18 cellular contexts compared by ENCODE assay signal in the genomic region with DNA sequence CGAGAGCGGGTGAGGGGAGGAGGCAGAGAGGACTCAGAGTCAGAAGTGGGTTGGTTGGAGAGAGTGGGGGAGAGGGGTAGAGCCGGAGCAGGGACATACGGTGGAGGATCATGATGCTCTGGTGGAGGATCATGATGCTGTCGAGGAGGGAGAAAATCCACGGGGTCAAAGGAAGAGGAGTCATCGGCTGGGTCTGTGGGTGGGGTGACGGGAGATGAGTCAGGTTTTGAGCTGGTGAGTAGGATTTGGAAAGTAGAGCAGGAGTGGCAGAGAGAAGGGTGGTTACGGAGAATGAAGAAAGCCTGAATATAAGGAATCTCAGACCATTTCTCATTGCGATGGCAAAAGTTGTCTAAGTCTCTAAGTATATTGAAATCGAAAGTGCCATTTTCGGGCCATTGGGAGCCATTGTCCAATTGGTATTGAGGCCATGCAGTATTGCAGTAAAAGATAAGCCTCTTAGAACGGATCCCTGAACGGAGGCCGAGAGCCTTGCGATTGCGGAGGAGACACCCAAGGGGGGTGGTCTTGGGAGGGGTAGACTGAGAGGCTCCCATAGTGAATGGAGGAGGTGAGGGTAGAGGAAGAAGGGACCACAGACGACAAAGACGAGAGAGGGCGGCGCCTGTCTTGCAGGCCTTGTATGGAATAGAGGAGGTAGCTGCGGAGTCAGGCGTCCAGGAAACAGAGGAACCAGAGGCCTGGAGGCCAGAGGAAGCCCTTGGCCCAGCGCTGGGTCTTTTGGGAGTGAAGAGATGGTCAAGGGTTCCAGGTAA. TPM values are rescaled to one million over a fixed set of nuclear protein-coding genes. Genes with fewer than 3 reads are reported as not detected.
DNase-seq lines count a peak whose midpoint lies in the region; FAIRE-seq and TF ChIP-seq lines count a peak whose summit lies in the region.
"Had no signal": no experiment of that assay in that cellular context is flagged by ENCODE, and none has a peak within 500 bp of the region (broad histone marks: within the 10 kb centered on the region; RNA-seq: fewer than 3 reads in every experiment).

No MANE protein-coding gene starts in this region.

- H3K27ac ChIP-seq in breast epithelium, result no peak overlapping the region
- H3K27ac ChIP-seq in kidney (ENCODE audit: low read depth in 2 of 2, low read length in 2 of 2), result peak overlapping the region in 1 of 2 donors; percentile 69
- no peak overlapping the region for H3K27ac ChIP-seq in sigmoid colon
- H3K27ac ChIP-seq: BLaER1 had no signal

- BruUV-seq in MCF 10A (replicated peaks; lab: Mats Ljungman, UMichigan), result no TSS peak

- no peak overlapping the region for H3K4me3 Mint-ChIP-seq in MCF 10A (ENCODE audit: unreplicated experiment)
- H3K4me3 Mint-ChIP-seq: CD8-positive, alpha-beta memory T cell; IgD-negative memory B cell had no signal

- intact Hi-C loops in MCF 10A (cut with micrococcal nuclease), result no loop called here
- intact Hi-C loops in breast epithelium (cut with DNase I; ENCODE audit: low total_unique reads), result no loop called here
- intact Hi-C loops in kidney (cut with DNase I), result no loop called here
- intact Hi-C loops in sigmoid colon (cut with DNase I), result no loop called here

- H3K9ac ChIP-seq in kidney (ENCODE audit: low read length in 2 of 2), result no peak overlapping the region
- H3K9ac ChIP-seq: BLaER1 had no signal

- peaks cover 7% of the 10 kb centered on the region for H3K9me3 Mint-ChIP-seq in MCF 10A (ENCODE audit: unreplicated experiment)
- H3K9me3 Mint-ChIP-seq: CD8-positive, alpha-beta memory T cell; IgD-negative memory B cell had no signal

- 94 to 96% methylated on average over 24 of the region's 24 CpGs for WGBS in sigmoid colon, 2 donors

- H3K4me3 ChIP-seq in breast epithelium (no peak overlapping the region), kidney (ENCODE audit: low read length in 2 of 2) (no peak overlapping the region), sigmoid colon (no peak overlapping the region)
- H3K4me3 ChIP-seq: BLaER1 had no signal

- H3K4me1 ChIP-seq in breast epithelium, result no peaks in the 10 kb centered on the region
- H3K4me1 ChIP-seq in kidney (ENCODE audit: control insufficient read depth in 1 of 2, insufficient read depth in 1 of 2, low read depth in 1 of 2, low read length in 2 of 2), result peaks cover 0 to 2% of the 10 kb centered on the region in 2 donors
- H3K4me1 ChIP-seq in sigmoid colon, result no peaks in the 10 kb centered on the region

- H3K9me3 ChIP-seq in breast epithelium (peaks cover 0 to 3% of the 10 kb centered on the region in 2 donors), kidney (ENCODE audit: control insufficient read depth in 1 of 2, low read length in 2 of 2) (no peaks in the 10 kb centered on the region), sigmoid colon (no peaks in the 10 kb centered on the region)

- no peak for FAIRE-seq in kidney (lab: Jason Lieb, UNC)
- FAIRE-seq: GM12892 had no signal

- peaks cover 7% of the 10 kb centered on the region for H3K4me1 Mint-ChIP-seq in MCF 10A (ENCODE audit: insufficient read depth, unreplicated experiment)
- H3K4me1 Mint-ChIP-seq: CD8-positive, alpha-beta memory T cell; IgD-negative memory B cell had no signal

- H3K27ac Mint-ChIP-seq in MCF 10A (ENCODE audit: low read depth, unreplicated experiment), result no peak overlapping the region
- H3K27ac Mint-ChIP-seq: CD8-positive, alpha-beta memory T cell; IgD-negative memory B cell had no signal

- no peak for TF ChIP-seq CTCF in MCF 10A (IDR thresholded peaks at IDR 0.05; ENCODE audit: unreplicated experiment)
- no peak for TF ChIP-seq CTCF in breast epithelium (IDR thresholded peaks at IDR 0.05)
- TF ChIP-seq CTCF in kidney (IDR thresholded peaks at IDR 0.05; ENCODE audit: borderline replicate concordance, extremely low read depth, insufficient read depth), result no peak
- TF ChIP-seq CTCF in sigmoid colon (IDR thresholded peaks at IDR 0.05), result no peak

- CTCF ChIA-PET in MCF 10A (lab: Yijun Ruan, JAX), result interaction anchor here (0.6 to 2.1 kb wide), 3 partner anchors 12 to 61 kb away, joined by 3 to 6 read pairs (median 3); no protein-coding TSS in a partner anchor

- POLR2A ChIA-PET in MCF 10A (lab: Yijun Ruan, JAX), result no interaction called here

- no peaks in the 10 kb centered on the region for H3K36me3 Mint-ChIP-seq in MCF 10A (ENCODE audit: insufficient read depth, unreplicated experiment)
- H3K36me3 Mint-ChIP-seq: CD8-positive, alpha-beta memory T cell; IgD-negative memory B cell had no signal

- TF ChIP-seq POLR2A in breast epithelium (IDR thresholded peaks at IDR 0.05) (no peak), sigmoid colon (IDR thresholded peaks at IDR 0.05) (no peak)

- no peaks in the 10 kb centered on the region for H3K27me3 ChIP-seq in breast epithelium
- no peaks in the 10 kb centered on the region for H3K27me3 ChIP-seq in sigmoid colon
- H3K27me3 ChIP-seq: BLaER1 had no signal

- TF ChIP-seq EP300 in sigmoid colon (IDR thresholded peaks at IDR 0.05), result no peak

- DNase-seq in MCF 10A (ENCODE audit: unreplicated experiment), result peak; percentile 21
- DNase-seq in breast epithelium (ENCODE audit: low spot score in 2 of 2), result no peak
- DNase-seq in RKO (ENCODE audit: low spot score), result peak; percentile 11
- DNase-seq in kidney, result peak; percentile 54
- DNase-seq in COR-L47 (lab: John Stamatoyannopoulos, UW), result no peak
- no peak for DNase-seq in sigmoid colon
- no peak for DNase-seq in activated naive CD4-positive, alpha-beta T cell treated with Interleukin-2 at 50 U/mL for 16 hours
- DNase-seq in NCI-H1417 (lab: John Stamatoyannopoulos, UW), result no peak
- DNase-seq: 8988T; CD8-positive, alpha-beta memory T cell; DND-41; GOT3; NCI-H1436 treated with DMSO at 0.1 percent for 48 hours; NCI-H2081 treated with DMSO at 0.1 percent for 48 hours; NCI-H510A treated with DMSO at 0.1 percent for 48 hours had no signal

- no peaks in the 10 kb centered on the region for H3K27me3 Mint-ChIP-seq in MCF 10A (ENCODE audit: insufficient read depth, unreplicated experiment)
- H3K27me3 Mint-ChIP-seq: IgD-negative memory B cell had no signal

- no peaks in the 10 kb centered on the region for H3K36me3 ChIP-seq in breast epithelium
- no peaks in the 10 kb centered on the region for H3K36me3 ChIP-seq in kidney (ENCODE audit: control insufficient read depth in 1 of 2, insufficient read depth in 2 of 2, low read length in 2 of 2)
- H3K36me3 ChIP-seq in sigmoid colon, result no peaks in the 10 kb centered on the region
- H3K36me3 ChIP-seq: BLaER1 had no signal

RNA-seq across cellular contexts. Expression of a gene that starts 23.8 kb away (rescaled TPM):
- not detected in 2 replicates for total RNA-seq in MCF 10A (2022)
- 1 to 10 TPM in 2 of 3 donors, under 1 TPM in 1; 0.96 to 4.7 (median 1.3) TPM for total RNA-seq in breast epithelium
- total RNA-seq in kidney, result 141 TPM
- 62.8 TPM for polyA plus RNA-seq in kidney (ENCODE audit: insufficient read depth, low read depth, low replicate concordance)
- total RNA-seq in sigmoid colon, result 1 to 10 TPM in 1 of 4 donors, under 1 TPM in 3; 0.28 to 1.8 (median 0.72) TPM
- 10 to 100 TPM; 14.8 to 59.4 (median 54.1) TPM for polyA plus RNA-seq in sigmoid colon
- polyA plus RNA-seq: CD8-positive, alpha-beta memory T cell had no signal

Comparison
In these comparisons a context has a peak if more than half of its experiments do, and no peak if none do; other contexts are left out.
1. DNase-seq: peak in MCF 10A (single experiment), RKO (single experiment) and kidney (single experiment); none in breast epithelium (0 of 2), COR-L47 (single experiment), sigmoid colon (single experiment), activated naive CD4-positive, alpha-beta T cell treated with Interleukin-2 at 50 U/mL for 16 hours (single experiment) and NCI-H1417 (0 of 3).
2. RNA of a gene that starts 23.8 kb away (total RNA-seq): 141 TPM in kidney (single experiment); 0.96 to 4.7 TPM in breast epithelium, 0.28 to 1.8 TPM in sigmoid colon and not detected in MCF 10A; every median in the first group is over 10 times any median in the second.